ENCODE assay signal across 21 cellular contexts in the genomic region with DNA sequence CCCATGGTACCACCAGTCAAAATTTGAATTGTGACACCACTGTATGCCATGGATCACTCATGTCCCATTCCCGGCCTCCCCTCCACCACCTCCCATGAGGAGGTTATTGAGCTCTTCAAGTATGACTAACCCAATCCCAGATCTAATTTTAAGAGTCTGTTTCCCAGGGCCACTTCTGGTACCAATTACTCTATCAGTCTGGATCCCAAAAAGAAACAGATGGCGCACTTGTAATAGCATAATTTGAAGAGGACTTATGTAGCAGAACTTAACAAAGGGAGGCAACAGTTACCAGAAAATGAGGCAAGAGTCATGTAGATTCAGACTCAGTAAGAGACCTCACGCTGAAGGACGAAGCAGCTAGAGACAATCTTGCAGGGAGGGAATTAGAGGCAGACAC.
DNase-seq lines count a peak whose midpoint lies in the region; ATAC-seq, FAIRE-seq and TF ChIP-seq lines count a peak whose summit lies in the region.
"Had no signal": no experiment of that assay in that cellular context is flagged by ENCODE, and none has a peak within 500 bp of the region (broad histone marks: within the 10 kb centered on the region; RNA-seq: fewer than 3 reads in every experiment).

No MANE protein-coding gene starts in this region.

- no peak for ATAC-seq in GM18502 (IDR thresholded peaks at IDR 0.05; ENCODE audit: poor library complexity, unreplicated experiment)
- no peak for ATAC-seq in GM19397 (IDR thresholded peaks at IDR 0.05; ENCODE audit: unreplicated experiment)
- ATAC-seq: psoas muscle had no signal

- FAIRE-seq in D721Med (lab: Jason Lieb, UNC) = peak; percentile 32

- TF ChIP-seq CTCF in D721Med (IDR thresholded peaks at IDR 0.05; ENCODE audit: insufficient read depth, missing control alignments) = no peak

- DNase-seq in AG20443 (ENCODE audit: low spot score) (peak; percentile 48), D721Med (ENCODE audit: insufficient read length, low spot score) (no peak), NCI-H446 treated with DMSO at 0.1 percent for 48 hours (lab: John Stamatoyannopoulos, UW) (peak; percentile 37), fibroblast of peridontal ligament (ENCODE audit: extremely low read depth) (peak; percentile 74), NCI-H1092 treated with DMSO at 0.1 percent for 48 hours (lab: John Stamatoyannopoulos, UW) (no peak)
- DNase-seq: activated B cell treated with CpG ODN at 0.5 μM for 24 hours; activated CD4-positive, alpha-beta T cell treated with anti-CD3 and anti-CD28 coated beads, Interleukin-2, amount 50 U/mL, for 4 hours; activated gamma-delta T cell treated with Interleukin-2 at 50 U/mL for 16 hours; adrenal gland; brain microvascular endothelial cell; Calu3; effector CD8-positive, alpha-beta T cell; erythroblast; KG1; MV-4-11; NCI-H187; psoas muscle; RPMI8226; T-helper 9 cell had no signal

Comparison
In these comparisons a context has a peak if more than half of its experiments do, and no peak if none do; other contexts are left out.
1. DNase-seq: peak in AG20443 (single experiment), NCI-H446 treated with DMSO at 0.1 percent for 48 hours (single experiment) and fibroblast of peridontal ligament (single experiment); none in D721Med (single experiment) and NCI-H1092 treated with DMSO at 0.1 percent for 48 hours (single experiment).